Comparison of ENCODE assay signal across 35 cellular contexts in the genomic region with DNA sequence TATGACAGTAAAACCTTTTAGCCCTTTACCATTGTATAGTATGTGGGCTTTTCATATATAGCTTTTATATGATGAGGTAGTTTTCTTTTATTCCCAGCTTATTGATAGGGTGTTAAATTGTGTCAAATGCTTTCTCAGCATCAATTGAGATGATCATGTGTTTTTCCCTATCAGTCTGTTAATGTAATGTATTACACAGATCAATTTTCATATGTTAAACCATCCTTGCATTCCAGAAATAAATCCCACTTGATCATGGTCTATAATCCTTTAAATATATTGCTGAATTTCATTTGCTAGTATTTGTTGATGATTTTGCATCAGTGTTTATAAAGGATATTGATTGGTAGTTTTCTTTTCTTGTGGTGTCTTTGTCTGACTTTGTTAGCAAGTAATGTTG.
"Had no signal": no experiment of that assay in that cellular context is flagged by ENCODE, and none has a peak within 500 bp of the region (broad histone marks: within the 10 kb centered on the region; RNA-seq: fewer than 3 reads in every experiment).

No MANE protein-coding gene starts in this region.

- H3K36me3 ChIP-seq: MG63 had no signal

- H3K4me3 ChIP-seq: MG63 had no signal

- H3K27me3 ChIP-seq: MG63 had no signal

- DNase-seq: Karpas-422, Kasumi-1, MG63, MM.1S, MV-4-11, NCI-H1048, NCI-H1092, NCI-H1092 treated with DMSO at 0.1 percent for 48 hours, NCI-H1105, NCI-H1105 treated with DMSO at 0.1 percent for 48 hours, NCI-H1417, NCI-H1417 treated with DMSO at 0.1 percent for 48 hours, NCI-H1436, NCI-H1436 treated with DMSO at 0.1 percent for 48 hours, NCI-H146, NCI-H1694, NCI-H1694 treated with DMSO at 0.1 percent for 48 hours, NCI-H187, NCI-H187 treated with DMSO at 0.1 percent for 48 hours, NCI-H1930, NCI-H2029, NCI-H2029 treated with DMSO at 0.1 percent for 48 hours, NCI-H2081, NCI-H2081 treated with DMSO at 0.1 percent for 48 hours, NCI-H2107, NCI-H2171, NCI-H2171 treated with DMSO at 0.1 percent for 48 hours, NCI-H2227 treated with DMSO at 0.1 percent for 48 hours, NCI-H226, NCI-H345, NCI-H446, NCI-H446 treated with DMSO at 0.1 percent for 48 hours, NCI-H510A, NCI-H510A treated with DMSO at 0.1 percent for 48 hours, NCI-H524 had no signal
